In genomic region chr11:121625784-121626506, GRCh38 we compare ENCODE assay signal across 15 cellular contexts.
A peak's percentile ranks its signal among the peaks of the same experiment; 100 is the strongest.
DNase-seq lines count a peak whose midpoint lies in the region; ATAC-seq and TF ChIP-seq lines count a peak whose summit lies in the region.
"Had no signal": no experiment of that assay in that cellular context is flagged by ENCODE, and none has a peak within 500 bp of the region (broad histone marks: within the 10 kb centered on the region; RNA-seq: fewer than 3 reads in every experiment).

No MANE protein-coding gene starts in this region.

- no peaks in the 10 kb centered on the region for H3K36me3 ChIP-seq in GM23248 (ENCODE audit: low read depth)

- DNase-seq in GM23248 (peak; percentile 23), choroid plexus epithelial cell (ENCODE audit: low read depth) (peak; percentile 55), right cardiac atrium (peak in 1 of 3 donors; percentile 63), NCI-H446 (lab: John Stamatoyannopoulos, UW) (no peak), germinal center (ENCODE audit: low spot score) (no peak)
- no peak for DNase-seq in stimulated activated effector memory CD8-positive, alpha-beta T cell treated with anti-CD3 and anti-CD28 coated beads, Interleukin-12 subunit alpha, Interleukin-12 subunit beta, amount 100 ng/mL, for 72 hours (ENCODE audit: low spot score in 2 of 2)
- DNase-seq: activated T-cell treated with anti-CD3 and anti-CD28 coated beads, Interleukin-2, amount 50 U/mL, for 4 hours; AML-193; Calu3; NCI-H1105; NCI-H2171; NCI-H774 had no signal

- no peaks in the 10 kb centered on the region for H3K4me1 Mint-ChIP-seq in stimulated activated effector memory CD8-positive, alpha-beta T cell treated with anti-CD3 and anti-CD28 coated beads, Interleukin-12 subunit alpha, Interleukin-12 subunit beta, amount 100 ng/mL, for 72 hours
- H3K4me1 Mint-ChIP-seq: neural crest cell had no signal

- H3K9me2 ChIP-seq in GM23248 (ENCODE audit: insufficient read depth), result no peaks in the 10 kb centered on the region

- H3K79me2 ChIP-seq in GM23248 (ENCODE audit: insufficient read depth), result no peaks in the 10 kb centered on the region

- intact Hi-C loops in right cardiac atrium (cut with DNase I), result no loop called here

- no peaks in the 10 kb centered on the region for H3K27me3 ChIP-seq in GM23248 (replicated peaks; ENCODE audit: insufficient read depth)
- H3K27me3 ChIP-seq in right cardiac atrium (ENCODE audit: control insufficient read depth, insufficient read depth), result no peaks in the 10 kb centered on the region

- peaks cover 14% of the 10 kb centered on the region for H3K4me1 ChIP-seq in GM23248 (ENCODE audit: insufficient read depth)
- H3K4me1 ChIP-seq in right cardiac atrium (ENCODE audit: control insufficient read depth, insufficient read depth, low read length), result peaks cover 3% of the 10 kb centered on the region

- H3K9me3 Mint-ChIP-seq in stimulated activated effector memory CD8-positive, alpha-beta T cell treated with anti-CD3 and anti-CD28 coated beads, Interleukin-12 subunit alpha, Interleukin-12 subunit beta, amount 100 ng/mL, for 72 hours, result no peaks in the 10 kb centered on the region
- H3K9me3 Mint-ChIP-seq: activated T-cell treated with anti-CD3 and anti-CD28 coated beads, Interleukin-2, amount 50 U/mL, for 4 hours; neural crest cell had no signal

- H3K4me3 Mint-ChIP-seq in stimulated activated effector memory CD8-positive, alpha-beta T cell treated with anti-CD3 and anti-CD28 coated beads, Interleukin-12 subunit alpha, Interleukin-12 subunit beta, amount 100 ng/mL, for 72 hours, result no peak overlapping the region
- H3K4me3 Mint-ChIP-seq: activated T-cell treated with anti-CD3 and anti-CD28 coated beads, Interleukin-2, amount 50 U/mL, for 4 hours; neural crest cell had no signal

- 69 to 71% methylated on average over 7 of the region's 7 CpGs for WGBS in GM23248 (ENCODE audit: low coverage in 1 of 2, low lambda C conversion rate in 2 of 2, missing lambda C conversion rate in 2 of 2), 2 experiments
- WGBS in right cardiac atrium, result 40% methylated on average over 7 of the region's 7 CpGs

- no peaks in the 10 kb centered on the region for H4K20me1 ChIP-seq in GM23248 (ENCODE audit: insufficient read depth)

- H3K4me3 ChIP-seq in GM23248, result no peak overlapping the region
- no peak overlapping the region for H3K4me3 ChIP-seq in choroid plexus epithelial cell (ENCODE audit: low read depth, low read length)
- no peak overlapping the region for H3K4me3 ChIP-seq in right cardiac atrium (ENCODE audit: low read length)

- H3K27ac Mint-ChIP-seq in stimulated activated effector memory CD8-positive, alpha-beta T cell treated with anti-CD3 and anti-CD28 coated beads, Interleukin-12 subunit alpha, Interleukin-12 subunit beta, amount 100 ng/mL, for 72 hours, result peak overlapping the region; percentile 60

- H2AFZ ChIP-seq in GM23248, result no peak overlapping the region

- no peak overlapping the region for H3K9ac ChIP-seq in GM23248

- H3K9me3 ChIP-seq in GM23248 (ENCODE audit: low read depth), result no peaks in the 10 kb centered on the region
- H3K9me3 ChIP-seq in right cardiac atrium (ENCODE audit: control insufficient read depth, low read length), result no peaks in the 10 kb centered on the region

- peaks cover 96% of the 10 kb centered on the region for H3K36me3 Mint-ChIP-seq in stimulated activated effector memory CD8-positive, alpha-beta T cell treated with anti-CD3 and anti-CD28 coated beads, Interleukin-12 subunit alpha, Interleukin-12 subunit beta, amount 100 ng/mL, for 72 hours

- in situ Hi-C loops in GM23248 (cut with MboI), result no loop called here

- no peak overlapping the region for H3K4me2 ChIP-seq in GM23248 (ENCODE audit: unreplicated experiment)

- H3F3A ChIP-seq in GM23248 (ENCODE audit: insufficient read depth), result peaks cover 9% of the 10 kb centered on the region; the same call in 1 of the 2 replicates

- H3K27ac ChIP-seq in GM23248 (no peak overlapping the region), right cardiac atrium (ENCODE audit: low read length) (peak overlapping the region; percentile 3)

- no peak for TF ChIP-seq CTCF in choroid plexus epithelial cell (conservative IDR thresholded peaks at IDR 0.05; ENCODE audit: low read depth, low read length)

- ATAC-seq in right cardiac atrium (peak; percentile 79 to 84), GM18861 (IDR thresholded peaks at IDR 0.05; ENCODE audit: unreplicated experiment) (no peak)
- ATAC-seq in stimulated activated effector memory CD8-positive, alpha-beta T cell treated with anti-CD3 and anti-CD28 coated beads, Interleukin-12 subunit alpha, Interleukin-12 subunit beta, amount 100 ng/mL, for 72 hours, result no peak
- ATAC-seq: activated T-cell treated with anti-CD3 and anti-CD28 coated beads, Interleukin-2, amount 50 U/mL, for 4 hours; HCT116 had no signal

Comparison
In these comparisons a context has a peak if more than half of its experiments do, and no peak if none do; other contexts are left out.
1. DNase-seq: peak in GM23248 (single experiment) and choroid plexus epithelial cell (single experiment); none in stimulated activated effector memory CD8-positive, alpha-beta T cell treated with anti-CD3 and anti-CD28 coated beads, Interleukin-12 subunit alpha, Interleukin-12 subunit beta, amount 100 ng/mL, for 72 hours (0 of 2), NCI-H446 (0 of 2) and germinal center (single experiment).
2. ATAC-seq: peak in right cardiac atrium (2 of 2); none in stimulated activated effector memory CD8-positive, alpha-beta T cell treated with anti-CD3 and anti-CD28 coated beads, Interleukin-12 subunit alpha, Interleukin-12 subunit beta, amount 100 ng/mL, for 72 hours (single experiment) and GM18861 (single experiment).